ENCODE assay signal across 32 cellular contexts in genomic region chr4:57162499-57163019, GRCh38. TPM values are rescaled to one million over a fixed set of nuclear protein-coding genes. Genes with fewer than 3 reads are reported as not detected.
DNase-seq lines count a peak whose midpoint lies in the region; ATAC-seq, FAIRE-seq and TF ChIP-seq lines count a peak whose summit lies in the region.
"Had no signal": no experiment of that assay in that cellular context is flagged by ENCODE, and none has a peak within 500 bp of the region (broad histone marks: within the 10 kb centered on the region; RNA-seq: fewer than 3 reads in every experiment).

No MANE protein-coding gene starts in this region.

- H4K20me1 ChIP-seq in PC-3 (ENCODE audit: low read length): no peaks in the 10 kb centered on the region

- CTCF ChIA-PET in PC-3 (lab: Charles Lee): interaction anchor here (0.6 to 1.4 kb wide), 4 partner anchors 49 to 1007 kb away, joined by 3 to 4 read pairs (median 4); no protein-coding TSS in a partner anchor

- BruUV-seq in PC-3 (replicated peaks; lab: Mats Ljungman, UMichigan): no TSS peak

- TF ChIP-seq POLR2A in esophagus muscularis mucosa (IDR thresholded peaks at IDR 0.05; ENCODE audit: low read depth) (no peak), thyroid gland (IDR thresholded peaks at IDR 0.05) (no peak)

- H3K4me1 ChIP-seq in PC-3 (ENCODE audit: insufficient read depth, low read length) (peaks cover 6% of the 10 kb centered on the region; the same call in 1 of the 2 replicates), esophagus muscularis mucosa (peaks cover 8 to 14% (median 12%) of the 10 kb centered on the region in 4 donors), thyroid gland (peaks cover 4% of the 10 kb centered on the region in 2 donors)
- H3K4me1 ChIP-seq: adrenal gland, Caco-2 had no signal

- no peak overlapping the region for H3K4me2 ChIP-seq in PC-3 (ENCODE audit: low read length)

- no peak for DNase-seq in activated naive CD4-positive, alpha-beta T cell (lab: John Stamatoyannopoulos, UW)
- DNase-seq in PC-3: peak; percentile 29
- peak; percentile 37 for DNase-seq in esophagus muscularis mucosa (ENCODE audit: extremely low spot score)
- DNase-seq in thyroid gland: peak; percentile 26 to 33
- DNase-seq in HTR-8/SVneo (ENCODE audit: insufficient read length, low spot score): no peak
- DNase-seq in NCI-H2227 treated with DMSO at 0.1 percent for 48 hours (lab: John Stamatoyannopoulos, UW): no peak
- DNase-seq: activated CD4-positive, alpha-beta T cell treated with anti-CD3 and anti-CD28 coated beads for 48 hours; activated CD8-positive, alpha-beta memory T cell treated with anti-CD3 and anti-CD28 coated beads for 24 hours; activated gamma-delta T cell treated with Interleukin-2 at 50 U/mL for 16 hours; adrenal gland; BE2C; Caco-2; colonic mucosa; DMS79 treated with DMSO at 0.1 percent for 48 hours; foreskin melanocyte; GF-D8; NCI-H146; NCI-H2171; NCI-H510A treated with DMSO at 0.1 percent for 48 hours; pancreas; PC-9; SHP77; stimulated activated CD4-positive, alpha-beta T cell treated with anti-CD3 and anti-CD28 coated beads, Interleukin-2, amount 100 ng/mL, for 24 hours; stomach; T-helper 9 cell; tibial artery; WERI-Rb-1 had no signal

- H2AFZ ChIP-seq in PC-3 (ENCODE audit: low read length): no peak overlapping the region

- intact Hi-C loops in PC-3 (cut with micrococcal nuclease): loop anchor here (2.0 to 5.0 kb wide), 4 partner anchors 124 to 280 kb away; no protein-coding TSS in a partner anchor
- intact Hi-C loops in esophagus muscularis mucosa (cut with DNase I): loop anchor here (5.0 kb wide), 1 partner anchor 265 kb away; no protein-coding TSS in a partner anchor
- intact Hi-C loops in thyroid gland (cut with DNase I): loop anchor here (10.0 kb wide), 1 partner anchor 262 kb away; no protein-coding TSS in a partner anchor

- no peaks in the 10 kb centered on the region for H3K36me3 Mint-ChIP-seq in activated naive CD4-positive, alpha-beta T cell treated with anti-CD3 and anti-CD28 coated beads, Interleukin-2, amount 50 U/mL, for 24 hours

- POLR2A ChIA-PET in PC-3 (lab: Charles Lee; ENCODE audit: unreplicated experiment): no interaction called here

- H3K4me3 ChIP-seq in PC-3 (ENCODE audit: low read length): no peak overlapping the region
- no peak overlapping the region for H3K4me3 ChIP-seq in esophagus muscularis mucosa
- H3K4me3 ChIP-seq in thyroid gland (replicated peaks in 1 of 3): no peak overlapping the region
- H3K4me3 ChIP-seq: adrenal gland, colonic mucosa, pancreas, PC-9 had no signal

- H3K9me2 ChIP-seq in PC-3 (replicated peaks; ENCODE audit: low read length): no peaks in the 10 kb centered on the region

- no peaks in the 10 kb centered on the region for H3K36me3 ChIP-seq in PC-3 (ENCODE audit: low read depth, low read length)
- no peaks in the 10 kb centered on the region for H3K36me3 ChIP-seq in esophagus muscularis mucosa
- no peaks in the 10 kb centered on the region for H3K36me3 ChIP-seq in thyroid gland
- H3K36me3 ChIP-seq: adrenal gland, BE2C, colonic mucosa, pancreas, stomach, tibial artery, WERI-Rb-1 had no signal

- no peak overlapping the region for H3K9ac ChIP-seq in PC-3 (ENCODE audit: low read length)

- H3K9me3 ChIP-seq in PC-3 (ENCODE audit: low read length) (no peaks in the 10 kb centered on the region), esophagus muscularis mucosa (no peaks in the 10 kb centered on the region), thyroid gland (no peaks in the 10 kb centered on the region)
- H3K9me3 ChIP-seq: adrenal gland, BE2C, Caco-2, colonic mucosa, pancreas, stomach, tibial artery had no signal

- peak overlapping the region; percentile 48 for H3K4me3 Mint-ChIP-seq in activated naive CD4-positive, alpha-beta T cell treated with anti-CD3 and anti-CD28 coated beads, Interleukin-2, amount 50 U/mL, for 24 hours

- H3K79me2 ChIP-seq in PC-3 (ENCODE audit: low read length): no peaks in the 10 kb centered on the region

- H3F3A ChIP-seq in PC-3 (ENCODE audit: low read length, unreplicated experiment): no peaks in the 10 kb centered on the region

- no peak overlapping the region for H3K27ac ChIP-seq in PC-3 (ENCODE audit: low read length)
- no peak overlapping the region for H3K27ac ChIP-seq in esophagus muscularis mucosa (replicated peaks in 1 of 4)
- H3K27ac ChIP-seq in thyroid gland: no peak overlapping the region
- H3K27ac ChIP-seq: adrenal gland, colonic mucosa, pancreas, PC-9, WERI-Rb-1 had no signal

- FAIRE-seq in HTR-8/SVneo (lab: Jason Lieb, UNC): no peak
- FAIRE-seq: bronchial epithelial cell, H54, pancreas had no signal

- no peak for ATAC-seq in PC-3
- no peak for ATAC-seq in GM21723 (IDR thresholded peaks at IDR 0.05; ENCODE audit: unreplicated experiment)
- ATAC-seq: pancreas had no signal

- peaks cover 8% of the 10 kb centered on the region for H3K4me1 Mint-ChIP-seq in activated naive CD4-positive, alpha-beta T cell treated with anti-CD3 and anti-CD28 coated beads, Interleukin-2, amount 50 U/mL, for 24 hours

- TF ChIP-seq EP300 in esophagus muscularis mucosa (IDR thresholded peaks at IDR 0.05): no peak

- TF ChIP-seq CTCF in PC-3 (conservative IDR thresholded peaks at IDR 0.05; ENCODE audit: low read depth, low read length) (no peak), esophagus muscularis mucosa (IDR thresholded peaks at IDR 0.05) (no peak), thyroid gland (IDR thresholded peaks at IDR 0.05) (no peak)

- no peaks in the 10 kb centered on the region for H3K9me3 Mint-ChIP-seq in activated naive CD4-positive, alpha-beta T cell treated with anti-CD3 and anti-CD28 coated beads, Interleukin-2, amount 50 U/mL, for 24 hours

- H3K27ac Mint-ChIP-seq in activated naive CD4-positive, alpha-beta T cell treated with anti-CD3 and anti-CD28 coated beads, Interleukin-2, amount 50 U/mL, for 24 hours: no peak overlapping the region

- peaks cover 17% of the 10 kb centered on the region for H3K27me3 Mint-ChIP-seq in activated naive CD4-positive, alpha-beta T cell treated with anti-CD3 and anti-CD28 coated beads, Interleukin-2, amount 50 U/mL, for 24 hours

- H3K27me3 ChIP-seq in PC-3 (ENCODE audit: low read length): peaks cover 13% of the 10 kb centered on the region
- H3K27me3 ChIP-seq in esophagus muscularis mucosa: no peaks in the 10 kb centered on the region
- no peaks in the 10 kb centered on the region for H3K27me3 ChIP-seq in thyroid gland
- H3K27me3 ChIP-seq: adrenal gland, BE2C, colonic mucosa, pancreas, tibial artery had no signal

RNA-seq across cellular contexts. Expression of gene IGFBP7, which starts 52.4 kb away (rescaled TPM):
- total RNA-seq in PC-3 (2014; rRNA removed) (not detected in 2 replicates), esophagus muscularis mucosa (1,000 to 10,000 TPM in 1 of 4 donors, 100 to 1,000 TPM in 3; 712 to 1,070 (median 762) TPM), thyroid gland (1,000 to 10,000 TPM in 3 of 4 donors, 100 to 1,000 TPM in 1; 660 to 2,581 (median 1,387) TPM)
- total RNA-seq: A673 had no signal

Comparison
In these comparisons a context has a peak if more than half of its experiments do, and no peak if none do; other contexts are left out.
1. DNase-seq: peak in PC-3 (single experiment), esophagus muscularis mucosa (single experiment) and thyroid gland (2 of 2); none in activated naive CD4-positive, alpha-beta T cell (0 of 4), HTR-8/SVneo (single experiment) and NCI-H2227 treated with DMSO at 0.1 percent for 48 hours (single experiment).
2. RNA of gene IGFBP7, which starts 52.4 kb away (total RNA-seq): 660 to 2,581 TPM in thyroid gland and 712 to 1,070 TPM in esophagus muscularis mucosa; not detected in PC-3; every median in the first group is over 100 times any median in the second.